1 cellular context compared by ENCODE assay signal in the genomic region with DNA sequence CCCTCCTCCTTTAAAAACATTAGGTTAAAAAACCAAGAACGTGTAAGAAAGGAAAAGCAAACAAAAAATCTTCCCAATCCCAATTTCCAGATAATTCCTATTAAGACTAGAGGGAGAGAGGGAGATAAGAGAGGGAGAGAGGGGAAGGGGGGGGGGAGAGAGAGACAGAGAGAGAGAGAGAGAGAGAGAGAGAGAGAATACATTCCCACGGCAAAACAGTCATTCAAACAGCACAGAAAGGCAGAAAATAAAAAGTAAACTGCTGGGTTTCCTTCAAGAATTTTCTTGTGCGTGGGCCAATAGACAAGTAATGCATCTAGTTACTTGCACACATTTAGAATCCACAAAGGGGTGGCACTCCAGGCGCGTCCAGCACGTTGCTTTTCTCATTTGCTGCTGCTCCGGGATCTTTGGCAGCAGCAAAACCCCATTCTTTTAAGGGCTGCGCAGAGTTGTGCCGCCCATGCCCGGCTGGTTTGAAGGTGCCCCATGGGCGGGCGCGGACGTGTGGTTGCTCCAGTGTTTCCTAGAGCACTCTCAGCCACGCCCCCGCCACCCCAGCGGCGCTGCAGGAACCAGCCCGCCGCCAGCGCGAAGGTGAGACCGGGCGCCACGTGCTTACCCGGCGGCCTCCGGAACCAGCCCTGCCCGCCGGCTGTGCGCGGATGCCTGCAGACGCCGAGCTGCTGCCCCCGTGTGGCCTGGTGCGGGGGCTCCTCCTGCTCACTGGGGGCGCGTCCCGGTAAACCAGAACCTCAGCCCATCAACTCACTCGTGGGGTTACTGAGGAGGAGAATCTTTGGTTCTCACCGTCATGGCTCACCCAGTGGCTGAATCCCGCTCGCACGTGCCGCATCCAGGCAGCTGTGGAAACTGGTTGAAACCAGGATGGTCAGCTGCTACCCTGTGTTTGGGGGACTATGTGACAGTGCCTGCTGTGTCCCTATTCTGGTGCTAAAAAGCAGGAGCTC.
A peak's percentile ranks its signal among the peaks of the same experiment; 100 is the strongest.
TF ChIP-seq lines count a peak whose summit lies in the region.

No MANE protein-coding gene starts in this region.

TF ChIP-seq in HepG2, 621 proteins besides CTCF, POLR2A, EP300 and RAD21 (continued from another document and continues in another):
- TF ChIP-seq, protein P1, sequence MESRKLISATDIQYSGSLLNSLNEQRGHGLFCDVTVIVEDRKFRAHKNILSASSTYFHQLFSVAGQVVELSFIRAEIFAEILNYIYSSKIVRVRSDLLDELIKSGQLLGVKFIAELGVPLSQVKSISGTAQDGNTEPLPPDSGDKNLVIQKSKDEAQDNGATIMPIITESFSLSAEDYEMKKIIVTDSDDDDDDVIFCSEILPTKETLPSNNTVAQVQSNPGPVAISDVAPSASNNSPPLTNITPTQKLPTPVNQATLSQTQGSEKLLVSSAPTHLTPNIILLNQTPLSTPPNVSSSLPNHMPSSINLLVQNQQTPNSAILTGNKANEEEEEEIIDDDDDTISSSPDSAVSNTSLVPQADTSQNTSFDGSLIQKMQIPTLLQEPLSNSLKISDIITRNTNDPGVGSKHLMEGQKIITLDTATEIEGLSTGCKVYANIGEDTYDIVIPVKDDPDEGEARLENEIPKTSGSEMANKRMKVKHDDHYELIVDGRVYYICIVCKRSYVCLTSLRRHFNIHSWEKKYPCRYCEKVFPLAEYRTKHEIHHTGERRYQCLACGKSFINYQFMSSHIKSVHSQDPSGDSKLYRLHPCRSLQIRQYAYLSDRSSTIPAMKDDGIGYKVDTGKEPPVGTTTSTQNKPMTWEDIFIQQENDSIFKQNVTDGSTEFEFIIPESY (CRISPR knock-in tag; IDR thresholded peaks at IDR 0.05): peak; percentile 64; the same call in 1 of the 2 replicates
- no peak for TF ChIP-seq ZFP36 (IDR thresholded peaks at IDR 0.05; ENCODE audit: borderline replicate concordance, low read depth, low read length, partially characterized antibody)
- TF ChIP-seq PHF20 (CRISPR knock-in tag; IDR thresholded peaks at IDR 0.05): peak; percentile 42
- no peak for TF ChIP-seq ZNF20 (CRISPR knock-in tag; IDR thresholded peaks at IDR 0.05)
- peak; percentile 88; the same call in 1 of the 2 replicates for TF ChIP-seq FLYWCH1 (CRISPR knock-in tag; IDR thresholded peaks at IDR 0.05)
- peak; percentile 95; the same call in 1 of the 2 replicates for TF ChIP-seq ZNF253 (CRISPR knock-in tag; IDR thresholded peaks at IDR 0.05; ENCODE audit: borderline replicate concordance)
- no peak for TF ChIP-seq TAF15 (IDR thresholded peaks at IDR 0.05; ENCODE audit: low read depth, low read length, poor library complexity, severe bottlenecking)
- no peak for TF ChIP-seq GABPA (IDR thresholded peaks at IDR 0.05; ENCODE audit: low read depth, low read length)
- TF ChIP-seq GABPA (CRISPR knock-in tag; IDR thresholded peaks at IDR 0.05; ENCODE audit: low read depth): no peak
- TF ChIP-seq, protein P2, sequence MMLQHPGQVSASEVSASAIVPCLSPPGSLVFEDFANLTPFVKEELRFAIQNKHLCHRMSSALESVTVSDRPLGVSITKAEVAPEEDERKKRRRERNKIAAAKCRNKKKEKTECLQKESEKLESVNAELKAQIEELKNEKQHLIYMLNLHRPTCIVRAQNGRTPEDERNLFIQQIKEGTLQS (CRISPR knock-in tag; IDR thresholded peaks at IDR 0.05): peak; percentile 68; the same call in 1 of the 2 replicates
- TF ChIP-seq, protein P3, sequence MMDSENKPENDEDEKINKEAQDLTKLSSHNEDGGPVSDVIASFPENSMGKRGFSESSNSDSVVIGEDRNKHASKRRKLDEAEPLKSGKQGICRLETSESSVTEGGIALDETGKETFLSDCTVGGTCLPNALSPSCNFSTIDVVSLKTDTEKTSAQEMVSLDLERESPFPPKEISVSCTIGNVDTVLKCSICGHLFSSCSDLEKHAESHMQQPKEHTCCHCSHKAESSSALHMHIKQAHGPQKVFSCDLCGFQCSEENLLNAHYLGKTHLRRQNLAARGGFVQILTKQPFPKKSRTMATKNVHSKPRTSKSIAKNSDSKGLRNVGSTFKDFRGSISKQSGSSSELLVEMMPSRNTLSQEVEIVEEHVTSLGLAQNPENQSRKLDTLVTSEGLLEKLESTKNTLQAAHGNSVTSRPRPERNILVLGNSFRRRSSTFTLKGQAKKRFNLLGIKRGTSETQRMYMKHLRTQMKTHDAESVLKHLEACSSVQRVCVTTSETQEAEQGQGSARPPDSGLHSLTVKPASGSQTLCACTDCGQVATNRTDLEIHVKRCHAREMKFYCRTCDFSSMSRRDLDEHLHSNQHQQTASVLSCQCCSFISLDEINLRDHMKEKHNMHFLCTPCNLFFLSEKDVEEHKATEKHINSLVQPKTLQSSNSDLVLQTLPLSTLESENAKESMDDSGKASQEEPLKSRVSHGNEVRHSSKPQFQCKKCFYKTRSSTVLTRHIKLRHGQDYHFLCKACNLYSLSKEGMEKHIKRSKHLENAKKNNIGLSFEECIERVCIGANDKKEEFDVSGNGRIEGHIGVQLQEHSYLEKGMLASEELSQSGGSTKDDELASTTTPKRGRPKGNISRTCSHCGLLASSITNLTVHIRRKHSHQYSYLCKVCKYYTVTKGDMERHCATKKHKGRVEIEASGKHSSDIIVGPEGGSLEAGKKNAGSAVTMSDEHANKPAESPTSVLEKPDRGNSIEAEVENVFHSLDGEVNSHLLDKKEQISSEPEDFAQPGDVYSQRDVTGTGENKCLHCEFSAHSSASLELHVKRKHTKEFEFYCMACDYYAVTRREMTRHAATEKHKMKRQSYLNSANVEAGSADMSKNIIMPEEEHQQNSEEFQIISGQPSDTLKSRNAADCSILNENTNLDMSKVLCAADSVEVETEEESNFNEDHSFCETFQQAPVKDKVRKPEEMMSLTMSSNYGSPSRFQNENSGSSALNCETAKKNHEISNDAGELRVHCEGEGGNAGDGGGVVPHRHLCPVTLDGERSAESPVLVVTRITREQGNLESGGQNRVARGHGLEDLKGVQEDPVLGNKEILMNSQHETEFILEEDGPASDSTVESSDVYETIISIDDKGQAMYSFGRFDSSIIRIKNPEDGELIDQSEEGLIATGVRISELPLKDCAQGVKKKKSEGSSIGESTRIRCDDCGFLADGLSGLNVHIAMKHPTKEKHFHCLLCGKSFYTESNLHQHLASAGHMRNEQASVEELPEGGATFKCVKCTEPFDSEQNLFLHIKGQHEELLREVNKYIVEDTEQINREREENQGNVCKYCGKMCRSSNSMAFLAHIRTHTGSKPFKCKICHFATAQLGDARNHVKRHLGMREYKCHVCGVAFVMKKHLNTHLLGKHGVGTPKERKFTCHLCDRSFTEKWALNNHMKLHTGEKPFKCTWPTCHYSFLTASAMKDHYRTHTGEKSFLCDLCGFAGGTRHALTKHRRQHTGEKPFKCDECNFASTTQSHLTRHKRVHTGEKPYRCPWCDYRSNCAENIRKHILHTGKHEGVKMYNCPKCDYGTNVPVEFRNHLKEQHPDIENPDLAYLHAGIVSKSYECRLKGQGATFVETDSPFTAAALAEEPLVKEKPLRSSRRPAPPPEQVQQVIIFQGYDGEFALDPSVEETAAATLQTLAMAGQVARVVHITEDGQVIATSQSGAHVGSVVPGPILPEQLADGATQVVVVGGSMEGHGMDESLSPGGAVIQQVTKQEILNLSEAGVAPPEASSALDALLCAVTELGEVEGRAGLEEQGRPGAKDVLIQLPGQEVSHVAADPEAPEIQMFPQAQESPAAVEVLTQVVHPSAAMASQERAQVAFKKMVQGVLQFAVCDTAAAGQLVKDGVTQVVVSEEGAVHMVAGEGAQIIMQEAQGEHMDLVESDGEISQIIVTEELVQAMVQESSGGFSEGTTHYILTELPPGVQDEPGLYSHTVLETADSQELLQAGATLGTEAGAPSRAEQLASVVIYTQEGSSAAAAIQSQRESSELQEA (CRISPR knock-in tag; IDR thresholded peaks at IDR 0.05; ENCODE audit: not compliant biosample characterization): peak; percentile 96
- peak; percentile 99 for TF ChIP-seq TMF1 (CRISPR knock-in tag; IDR thresholded peaks at IDR 0.05; ENCODE audit: low read depth)
- no peak for TF ChIP-seq NCOA1 (CRISPR knock-in tag; IDR thresholded peaks at IDR 0.05)
- TF ChIP-seq XRCC5 (optimal IDR thresholded peaks at IDR 0.05; ENCODE audit: low read length): peak; percentile 89
- TF ChIP-seq BRCA1 (CRISPR knock-in tag; IDR thresholded peaks at IDR 0.05): peak; percentile 95; the same call in 1 of the 2 replicates
- TF ChIP-seq, protein P4, sequence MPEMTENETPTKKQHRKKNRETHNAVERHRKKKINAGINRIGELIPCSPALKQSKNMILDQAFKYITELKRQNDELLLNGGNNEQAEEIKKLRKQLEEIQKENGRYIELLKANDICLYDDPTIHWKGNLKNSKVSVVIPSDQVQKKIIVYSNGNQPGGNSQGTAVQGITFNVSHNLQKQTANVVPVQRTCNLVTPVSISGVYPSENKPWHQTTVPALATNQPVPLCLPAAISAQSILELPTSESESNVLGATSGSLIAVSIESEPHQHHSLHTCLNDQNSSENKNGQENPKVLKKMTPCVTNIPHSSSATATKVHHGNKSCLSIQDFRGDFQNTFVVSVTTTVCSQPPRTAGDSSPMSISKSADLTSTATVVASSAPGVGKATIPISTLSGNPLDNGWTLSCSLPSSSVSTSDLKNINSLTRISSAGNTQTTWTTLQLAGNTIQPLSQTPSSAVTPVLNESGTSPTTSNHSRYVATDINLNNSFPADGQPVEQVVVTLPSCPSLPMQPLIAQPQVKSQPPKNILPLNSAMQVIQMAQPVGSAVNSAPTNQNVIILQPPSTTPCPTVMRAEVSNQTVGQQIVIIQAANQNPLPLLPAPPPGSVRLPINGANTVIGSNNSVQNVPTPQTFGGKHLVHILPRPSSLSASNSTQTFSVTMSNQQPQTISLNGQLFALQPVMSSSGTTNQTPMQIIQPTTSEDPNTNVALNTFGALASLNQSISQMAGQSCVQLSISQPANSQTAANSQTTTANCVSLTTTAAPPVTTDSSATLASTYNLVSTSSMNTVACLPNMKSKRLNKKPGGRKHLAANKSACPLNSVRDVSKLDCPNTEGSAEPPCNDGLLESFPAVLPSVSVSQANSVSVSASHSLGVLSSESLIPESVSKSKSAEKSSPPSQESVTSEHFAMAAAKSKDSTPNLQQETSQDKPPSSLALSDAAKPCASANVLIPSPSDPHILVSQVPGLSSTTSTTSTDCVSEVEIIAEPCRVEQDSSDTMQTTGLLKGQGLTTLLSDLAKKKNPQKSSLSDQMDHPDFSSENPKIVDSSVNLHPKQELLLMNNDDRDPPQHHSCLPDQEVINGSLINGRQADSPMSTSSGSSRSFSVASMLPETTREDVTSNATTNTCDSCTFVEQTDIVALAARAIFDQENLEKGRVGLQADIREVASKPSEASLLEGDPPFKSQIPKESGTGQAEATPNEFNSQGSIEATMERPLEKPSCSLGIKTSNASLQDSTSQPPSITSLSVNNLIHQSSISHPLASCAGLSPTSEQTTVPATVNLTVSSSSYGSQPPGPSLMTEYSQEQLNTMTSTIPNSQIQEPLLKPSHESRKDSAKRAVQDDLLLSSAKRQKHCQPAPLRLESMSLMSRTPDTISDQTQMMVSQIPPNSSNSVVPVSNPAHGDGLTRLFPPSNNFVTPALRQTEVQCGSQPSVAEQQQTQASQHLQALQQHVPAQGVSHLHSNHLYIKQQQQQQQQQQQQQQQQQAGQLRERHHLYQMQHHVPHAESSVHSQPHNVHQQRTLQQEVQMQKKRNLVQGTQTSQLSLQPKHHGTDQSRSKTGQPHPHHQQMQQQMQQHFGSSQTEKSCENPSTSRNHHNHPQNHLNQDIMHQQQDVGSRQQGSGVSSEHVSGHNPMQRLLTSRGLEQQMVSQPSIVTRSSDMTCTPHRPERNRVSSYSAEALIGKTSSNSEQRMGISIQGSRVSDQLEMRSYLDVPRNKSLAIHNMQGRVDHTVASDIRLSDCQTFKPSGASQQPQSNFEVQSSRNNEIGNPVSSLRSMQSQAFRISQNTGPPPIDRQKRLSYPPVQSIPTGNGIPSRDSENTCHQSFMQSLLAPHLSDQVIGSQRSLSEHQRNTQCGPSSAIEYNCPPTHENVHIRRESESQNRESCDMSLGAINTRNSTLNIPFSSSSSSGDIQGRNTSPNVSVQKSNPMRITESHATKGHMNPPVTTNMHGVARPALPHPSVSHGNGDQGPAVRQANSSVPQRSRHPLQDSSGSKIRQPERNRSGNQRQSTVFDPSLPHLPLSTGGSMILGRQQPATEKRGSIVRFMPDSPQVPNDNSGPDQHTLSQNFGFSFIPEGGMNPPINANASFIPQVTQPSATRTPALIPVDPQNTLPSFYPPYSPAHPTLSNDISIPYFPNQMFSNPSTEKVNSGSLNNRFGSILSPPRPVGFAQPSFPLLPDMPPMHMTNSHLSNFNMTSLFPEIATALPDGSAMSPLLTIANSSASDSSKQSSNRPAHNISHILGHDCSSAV (CRISPR knock-in tag; IDR thresholded peaks at IDR 0.05; ENCODE audit: borderline replicate concordance): peak; percentile 95; the same call in 1 of the 2 replicates
- TF ChIP-seq, protein P5, sequence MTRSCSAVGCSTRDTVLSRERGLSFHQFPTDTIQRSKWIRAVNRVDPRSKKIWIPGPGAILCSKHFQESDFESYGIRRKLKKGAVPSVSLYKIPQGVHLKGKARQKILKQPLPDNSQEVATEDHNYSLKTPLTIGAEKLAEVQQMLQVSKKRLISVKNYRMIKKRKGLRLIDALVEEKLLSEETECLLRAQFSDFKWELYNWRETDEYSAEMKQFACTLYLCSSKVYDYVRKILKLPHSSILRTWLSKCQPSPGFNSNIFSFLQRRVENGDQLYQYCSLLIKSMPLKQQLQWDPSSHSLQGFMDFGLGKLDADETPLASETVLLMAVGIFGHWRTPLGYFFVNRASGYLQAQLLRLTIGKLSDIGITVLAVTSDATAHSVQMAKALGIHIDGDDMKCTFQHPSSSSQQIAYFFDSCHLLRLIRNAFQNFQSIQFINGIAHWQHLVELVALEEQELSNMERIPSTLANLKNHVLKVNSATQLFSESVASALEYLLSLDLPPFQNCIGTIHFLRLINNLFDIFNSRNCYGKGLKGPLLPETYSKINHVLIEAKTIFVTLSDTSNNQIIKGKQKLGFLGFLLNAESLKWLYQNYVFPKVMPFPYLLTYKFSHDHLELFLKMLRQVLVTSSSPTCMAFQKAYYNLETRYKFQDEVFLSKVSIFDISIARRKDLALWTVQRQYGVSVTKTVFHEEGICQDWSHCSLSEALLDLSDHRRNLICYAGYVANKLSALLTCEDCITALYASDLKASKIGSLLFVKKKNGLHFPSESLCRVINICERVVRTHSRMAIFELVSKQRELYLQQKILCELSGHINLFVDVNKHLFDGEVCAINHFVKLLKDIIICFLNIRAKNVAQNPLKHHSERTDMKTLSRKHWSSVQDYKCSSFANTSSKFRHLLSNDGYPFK (CRISPR knock-in tag; IDR thresholded peaks at IDR 0.05; ENCODE audit: borderline replicate concordance): peak; percentile 79
- no peak for TF ChIP-seq ZKSCAN1 (IDR thresholded peaks at IDR 0.05; ENCODE audit: low read length)
- TF ChIP-seq, protein P6, sequence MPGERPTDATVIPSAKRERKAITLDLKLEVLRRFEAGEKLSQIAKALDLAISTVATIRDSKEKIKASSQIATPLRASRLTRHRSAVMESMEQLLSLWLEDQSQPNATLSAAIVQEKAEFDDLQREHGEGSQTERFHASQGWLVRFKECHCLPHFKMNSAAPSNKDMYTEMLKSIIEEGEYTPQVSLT (CRISPR knock-in tag; IDR thresholded peaks at IDR 0.05; ENCODE audit: borderline replicate concordance, low read depth): peak; percentile 89; the same call in 1 of the 2 replicates
- TF ChIP-seq ZNF441 (CRISPR knock-in tag; IDR thresholded peaks at IDR 0.05; ENCODE audit: borderline replicate concordance): peak; percentile 94
- TF ChIP-seq SRSF9 (IDR thresholded peaks at IDR 0.05; ENCODE audit: borderline replicate concordance, insufficient read depth, low read depth, low read length, poor library complexity, severe bottlenecking): no peak
- TF ChIP-seq ONECUT2 (CRISPR knock-in tag; IDR thresholded peaks at IDR 0.05): 0 out of 2 replicates have a peak, but pooled peaks have one; percentile 32
- no peak; the same call in 1 of the 2 replicates for TF ChIP-seq ELF1 (CRISPR knock-in tag; IDR thresholded peaks at IDR 0.05)
- no peak for TF ChIP-seq FOXJ3 (CRISPR knock-in tag; IDR thresholded peaks at IDR 0.05; ENCODE audit: borderline replicate concordance)
- TF ChIP-seq ZNF780A (CRISPR knock-in tag; IDR thresholded peaks at IDR 0.05): peak; percentile 83; the same call in 1 of the 2 replicates
- TF ChIP-seq ZNF121 (CRISPR knock-in tag; IDR thresholded peaks at IDR 0.05): peak; percentile 74
- TF ChIP-seq ZNF282 (IDR thresholded peaks at IDR 0.05; ENCODE audit: partially characterized antibody): no peak
- TF ChIP-seq SNRNP70 (IDR thresholded peaks at IDR 0.05; ENCODE audit: low read depth, low read length): no peak
